ENCODE assay signal across 8 cellular contexts in genomic region chr9:2013688-2014087, GRCh38. TPM values are rescaled to one million over a fixed set of nuclear protein-coding genes. Genes with fewer than 3 reads are reported as not detected.
DNase-seq lines count a peak whose midpoint lies in the region; ATAC-seq and TF ChIP-seq lines count a peak whose summit lies in the region.

No MANE protein-coding gene starts in this region.

- peak overlapping the region in 1 of 3 donors; percentile 99 for H3K27ac Mint-ChIP-seq in CD4-positive, CD25-positive, alpha-beta regulatory T cell
- H3K27ac Mint-ChIP-seq in nephron progenitor cell: no peak overlapping the region

- H3K36me3 ChIP-seq in CD4-positive, CD25-positive, alpha-beta regulatory T cell (ENCODE audit: control insufficient read depth, insufficient read depth, low read length): no peaks in the 10 kb centered on the region

- H3K4me1 Mint-ChIP-seq in CD4-positive, CD25-positive, alpha-beta regulatory T cell: peaks cover 7 to 30% (median 16%) of the 10 kb centered on the region in 4 donors
- peaks cover 21% of the 10 kb centered on the region for H3K4me1 Mint-ChIP-seq in nephron progenitor cell

- H3K27me3 ChIP-seq in CD4-positive, CD25-positive, alpha-beta regulatory T cell (ENCODE audit: control insufficient read depth, insufficient read depth, low read length): peaks cover 2% of the 10 kb centered on the region

- H3K9me3 ChIP-seq in CD4-positive, CD25-positive, alpha-beta regulatory T cell (ENCODE audit: control insufficient read depth in 2 of 2, low read length in 2 of 2): no peaks in the 10 kb centered on the region

- peak overlapping the region; percentile 91 to 100 (median 100) for H3K4me3 Mint-ChIP-seq in CD4-positive, CD25-positive, alpha-beta regulatory T cell
- peak overlapping the region; percentile 95 for H3K4me3 Mint-ChIP-seq in nephron progenitor cell

- peaks cover 12% of the 10 kb centered on the region for H3K4me1 ChIP-seq in CD4-positive, CD25-positive, alpha-beta regulatory T cell (ENCODE audit: control insufficient read depth, insufficient read depth, low read length, poor library complexity, severe bottlenecking)

- no peak overlapping the region for H3K27ac ChIP-seq in CD4-positive, CD25-positive, alpha-beta regulatory T cell (ENCODE audit: insufficient read depth, low read length, poor library complexity, severe bottlenecking)

- peaks cover 22% of the 10 kb centered on the region for H3K27me3 Mint-ChIP-seq in CD4-positive, CD25-positive, alpha-beta regulatory T cell
- H3K27me3 Mint-ChIP-seq in nephron progenitor cell (ENCODE audit: low read depth, poor library complexity): peaks cover 67% of the 10 kb centered on the region

- no peak for TF ChIP-seq POLR2A in NB4 (IDR thresholded peaks at IDR 0.05; ENCODE audit: extremely low read depth, insufficient read length)

- peaks cover 4% of the 10 kb centered on the region for H3K36me3 Mint-ChIP-seq in CD4-positive, CD25-positive, alpha-beta regulatory T cell
- H3K36me3 Mint-ChIP-seq in nephron progenitor cell (ENCODE audit: low read depth): no peaks in the 10 kb centered on the region

- H3K4me3 ChIP-seq in CD4-positive, CD25-positive, alpha-beta regulatory T cell (ENCODE audit: low read depth, low read length): peak overlapping the region; percentile 82
- peak overlapping the region; percentile 78 for H3K4me3 ChIP-seq in NB4 (ENCODE audit: low read depth, low read length)
- H3K4me3 ChIP-seq in choroid plexus epithelial cell (ENCODE audit: low read depth, low read length): peak overlapping the region; percentile 90

- ATAC-seq in CD4-positive, CD25-positive, alpha-beta regulatory T cell (ENCODE audit: low read depth in 2 of 2): no peak
- no peak for ATAC-seq in GM18868 (IDR thresholded peaks at IDR 0.05; ENCODE audit: unreplicated experiment)
- ATAC-seq in GM19035 (IDR thresholded peaks at IDR 0.05; ENCODE audit: unreplicated experiment): no peak

- H3K9me3 Mint-ChIP-seq in CD4-positive, CD25-positive, alpha-beta regulatory T cell: peaks cover 0 to 3% (median 0%) of the 10 kb centered on the region in 7 donors
- H3K9me3 Mint-ChIP-seq in nephron progenitor cell: peaks cover 8% of the 10 kb centered on the region

- TF ChIP-seq CTCF in NB4 (IDR thresholded peaks at IDR 0.05; ENCODE audit: low read depth, low read length) (no peak), choroid plexus epithelial cell (conservative IDR thresholded peaks at IDR 0.05; ENCODE audit: low read depth, low read length) (no peak), nephron progenitor cell (IDR thresholded peaks at IDR 0.05) (no peak)

- no peak for DNase-seq in CD4-positive, CD25-positive, alpha-beta regulatory T cell
- DNase-seq in NB4 (ENCODE audit: low read depth) (peak; percentile 75), choroid plexus epithelial cell (ENCODE audit: low read depth) (peak; percentile 45), nephron progenitor cell (no peak), A172 (ENCODE audit: low spot score) (no peak), OCI-M1 (lab: John Stamatoyannopoulos, UW) (no peak)

RNA-seq across cellular contexts. Expression of gene SMARCA2, which starts 1.5 kb away (rescaled TPM):
- 298 TPM for total RNA-seq in CD4-positive, CD25-positive, alpha-beta regulatory T cell
- polyA plus RNA-seq in CD4-positive, CD25-positive, alpha-beta regulatory T cell: 10 to 100 TPM; 28.7 to 45.5 (median 34.9) TPM
- total RNA-seq in A172 (2014; rRNA removed; shearing (Covaris generic)): 34.4 and 55.3 TPM in 2 replicates

Comparison
In these comparisons a context has a peak if more than half of its experiments do, and no peak if none do; other contexts are left out.
1. DNase-seq: peak in NB4 (single experiment) and choroid plexus epithelial cell (single experiment); none in CD4-positive, CD25-positive, alpha-beta regulatory T cell (0 of 3), nephron progenitor cell (single experiment), A172 (single experiment) and OCI-M1 (single experiment).
2. Peak in every context shown above with its lines, with median percentiles within 50 percentile points of each other: H3K4me3 ChIP-seq.